Comparison of ENCODE assay signal across 10 cellular contexts in genomic region chr1:172167801-172168596, GRCh38.
DNase-seq lines count a peak whose midpoint lies in the region; FAIRE-seq and TF ChIP-seq lines count a peak whose summit lies in the region.
"Had no signal": no experiment of that assay in that cellular context is flagged by ENCODE, and none has a peak within 500 bp of the region (broad histone marks: within the 10 kb centered on the region; RNA-seq: fewer than 3 reads in every experiment).

No MANE protein-coding gene starts in this region.

- TF ChIP-seq CTCF in osteoblast (IDR thresholded peaks at IDR 0.05; ENCODE audit: extremely low read depth, low read depth, low read length) (no peak), uterus (IDR thresholded peaks at IDR 0.05) (no peak), BE2C (IDR thresholded peaks at IDR 0.05; ENCODE audit: low read depth, low read length) (no peak)

- H3K9me3 ChIP-seq in osteoblast (ENCODE audit: low read depth, low read length) (no peaks in the 10 kb centered on the region), uterus (no peaks in the 10 kb centered on the region), BE2C (no peaks in the 10 kb centered on the region)

- H3K27me3 ChIP-seq in osteoblast (ENCODE audit: insufficient read depth, low read length) (no peaks in the 10 kb centered on the region), uterus (no peaks in the 10 kb centered on the region), BE2C (no peaks in the 10 kb centered on the region)

- FAIRE-seq in G401.6 (lab: Jason Lieb, UNC): peak; percentile 33

- DNase-seq in NCI-H446 treated with DMSO at 0.1 percent for 48 hours (lab: John Stamatoyannopoulos, UW) (peak; percentile 66), fibroblast of gingiva (ENCODE audit: low read depth) (peak; percentile 82), osteoblast (ENCODE audit: insufficient read length, low spot score, missing footprints) (no peak), NCI-H1694 (lab: John Stamatoyannopoulos, UW) (no peak), uterus (no peak), BE2C (no peak)
- DNase-seq in activated CD8-positive, alpha-beta memory T cell treated with anti-CD3 and anti-CD28 coated beads, Interleukin-2, amount 50 U/mL, for 4 hours: no peak

- intact Hi-C loops in uterus (cut with DNase I; ENCODE audit: low total_unique reads): no loop called here

- H3K36me3 ChIP-seq in osteoblast (ENCODE audit: insufficient read depth, low read length) (no peaks in the 10 kb centered on the region), uterus (no peaks in the 10 kb centered on the region), BE2C (no peaks in the 10 kb centered on the region)

- H2AFZ ChIP-seq in osteoblast (ENCODE audit: low read length): no peak overlapping the region
- H2AFZ ChIP-seq: GM23338 had no signal

- H3K4me1 ChIP-seq in osteoblast (ENCODE audit: insufficient read depth, low read length): peaks cover 25% of the 10 kb centered on the region
- no peaks in the 10 kb centered on the region for H3K4me1 ChIP-seq in uterus
- no peaks in the 10 kb centered on the region; the same call in 1 of the 2 replicates for H3K4me1 ChIP-seq in BE2C

- no peak overlapping the region for H3K27ac ChIP-seq in osteoblast (ENCODE audit: low read depth, low read length)
- no peak overlapping the region for H3K27ac ChIP-seq in uterus
- H3K27ac ChIP-seq: RWPE1 had no signal

- no peak for TF ChIP-seq POLR2A in uterus (IDR thresholded peaks at IDR 0.05)

- no peaks in the 10 kb centered on the region for H4K20me1 ChIP-seq in osteoblast (ENCODE audit: insufficient read depth, low read length)

- H3K79me2 ChIP-seq in osteoblast (ENCODE audit: insufficient read depth, low read length): no peaks in the 10 kb centered on the region

- H3K4me2 ChIP-seq in osteoblast (ENCODE audit: insufficient read depth, low read length): peak overlapping the region; percentile 4
- H3K4me2 ChIP-seq: GM23338 had no signal

- H3K4me3 ChIP-seq in osteoblast (ENCODE audit: insufficient read depth, low read length): no peak overlapping the region
- H3K4me3 ChIP-seq in uterus: no peak overlapping the region
- H3K4me3 ChIP-seq in BE2C (ENCODE audit: low read depth, low read length): no peak overlapping the region
- H3K4me3 ChIP-seq: GM23338 had no signal

Comparison
In these comparisons a context has a peak if more than half of its experiments do, and no peak if none do; other contexts are left out.
1. DNase-seq: peak in NCI-H446 treated with DMSO at 0.1 percent for 48 hours (single experiment) and fibroblast of gingiva (single experiment); none in osteoblast (single experiment), NCI-H1694 (single experiment), uterus (0 of 2), activated CD8-positive, alpha-beta memory T cell treated with anti-CD3 and anti-CD28 coated beads, Interleukin-2, amount 50 U/mL, for 4 hours (single experiment) and BE2C (single experiment).